8 cellular contexts compared by ENCODE assay signal in genomic region chr17:45307290-45308015, GRCh38. TPM values are rescaled to one million over a fixed set of nuclear protein-coding genes. Genes with fewer than 3 reads are reported as not detected.
DNase-seq lines count a peak whose midpoint lies in the region; ATAC-seq and TF ChIP-seq lines count a peak whose summit lies in the region.

No MANE protein-coding gene starts in this region.

- H3K9me3 Mint-ChIP-seq in glutamatergic neuron (ENCODE audit: unreplicated experiment) = peaks cover 2% of the 10 kb centered on the region

- TF ChIP-seq CTCF in GM10266 (IDR thresholded peaks at IDR 0.05; ENCODE audit: control insufficient read depth, insufficient read depth, low read depth, missing control alignments) (no peak), glutamatergic neuron (IDR thresholded peaks at IDR 0.05; ENCODE audit: partially characterized antibody, unreplicated experiment) (no peak)

- DNase-seq in GM10266 (ENCODE audit: extremely low spot score) = peak; percentile 58
- DNase-seq in HPDE6-E6E7 (ENCODE audit: extremely low spot score) = peak; percentile 37
- DNase-seq in activated CD4-positive, alpha-beta T cell treated with anti-CD3 and anti-CD28 coated beads for 48 hours = peak; percentile 78
- DNase-seq in fibroblast of gingiva (ENCODE audit: low read depth) = peak; percentile 91
- peak; percentile 52 for DNase-seq in pulmonary artery endothelial cell (ENCODE audit: low read depth, low spot score)
- no peak for DNase-seq in NCI-H774 (lab: John Stamatoyannopoulos, UW)
- DNase-seq in glutamatergic neuron = no peak

- H3K4me3 Mint-ChIP-seq in glutamatergic neuron (ENCODE audit: unreplicated experiment) = no peak overlapping the region

- H3K4me1 Mint-ChIP-seq in glutamatergic neuron (ENCODE audit: low read depth, unreplicated experiment) = peaks cover 19% of the 10 kb centered on the region

- no peak overlapping the region for H3K27ac Mint-ChIP-seq in glutamatergic neuron (ENCODE audit: unreplicated experiment)

- ATAC-seq in HG03159 (IDR thresholded peaks at IDR 0.05; ENCODE audit: unreplicated experiment) = no peak

- H3K36me3 Mint-ChIP-seq in glutamatergic neuron (ENCODE audit: unreplicated experiment) = no peaks in the 10 kb centered on the region

- peaks cover 3% of the 10 kb centered on the region for H3K27me3 Mint-ChIP-seq in glutamatergic neuron (ENCODE audit: unreplicated experiment)

RNA-seq across cellular contexts. Expression of gene MAP3K14, which starts 9.4 kb away (rescaled TPM):
- total RNA-seq in pulmonary artery endothelial cell = 2.0 and 3.2 TPM in 2 replicates
- 5.7 TPM for total RNA-seq in glutamatergic neuron (ENCODE audit: unreplicated experiment)

RNA-seq across cellular contexts. Expression of gene SPATA32, which starts 45.6 kb away (rescaled TPM):
- total RNA-seq in pulmonary artery endothelial cell = not detected in 2 replicates
- not detected for total RNA-seq in glutamatergic neuron (ENCODE audit: unreplicated experiment)

Comparison
In these comparisons a context has a peak if more than half of its experiments do, and no peak if none do; other contexts are left out.
1. DNase-seq: peak in GM10266 (single experiment), HPDE6-E6E7 (single experiment), activated CD4-positive, alpha-beta T cell treated with anti-CD3 and anti-CD28 coated beads for 48 hours (single experiment), fibroblast of gingiva (single experiment) and pulmonary artery endothelial cell (single experiment); none in NCI-H774 (single experiment) and glutamatergic neuron (single experiment).